In genomic region chr5:125976421-125977060, GRCh38 we compare ENCODE assay signal across 21 cellular contexts.
DNase-seq lines count a peak whose midpoint lies in the region; FAIRE-seq and TF ChIP-seq lines count a peak whose summit lies in the region.
"Had no signal": no experiment of that assay in that cellular context is flagged by ENCODE, and none has a peak within 500 bp of the region (broad histone marks: within the 10 kb centered on the region; RNA-seq: fewer than 3 reads in every experiment).

No MANE protein-coding gene starts in this region.

- no TSS peak for BruUV-seq in MCF 10A (replicated peaks; lab: Mats Ljungman, UMichigan)

- intact Hi-C loops in MCF 10A (cut with micrococcal nuclease), result no loop called here

- peak; percentile 87 for FAIRE-seq in endometrium (lab: Jason Lieb, UNC)
- FAIRE-seq: G401.6, GM12891, HTR-8/SVneo had no signal

- peak overlapping the region; percentile 42 for H3K27ac ChIP-seq in neural cell (ENCODE audit: low read length)
- H3K27ac ChIP-seq: BLaER1, HL-60 had no signal

- TF ChIP-seq EP300 in neural cell (conservative IDR thresholded peaks at IDR 0.05; ENCODE audit: poor library complexity, severe bottlenecking), result peak; percentile 12

- no peak overlapping the region for H2AFZ ChIP-seq in neural cell (ENCODE audit: low read depth, low read length)
- H2AFZ ChIP-seq: GM23338 had no signal

- TF ChIP-seq RAD21 in neural cell (conservative IDR thresholded peaks at IDR 0.05), result no peak

- CTCF ChIA-PET in MCF 10A (lab: Yijun Ruan, JAX), result interaction anchor here (0.8 kb wide), 1 partner anchor 49 kb away, joined by 3 read pairs; no protein-coding TSS in a partner anchor

- H3K9ac ChIP-seq in neural cell (ENCODE audit: low read length), result no peak overlapping the region
- H3K9ac ChIP-seq: BLaER1 had no signal

- no peaks in the 10 kb centered on the region for H4K20me1 ChIP-seq in neural cell (ENCODE audit: insufficient read depth)
- H4K20me1 ChIP-seq: BLaER1 had no signal

- peaks cover 4% of the 10 kb centered on the region for H3F3A ChIP-seq in neural cell (ENCODE audit: insufficient read depth, low read length, poor library complexity, severe bottlenecking)

- peak overlapping the region; percentile 4 for H3K4me3 ChIP-seq in neural cell (ENCODE audit: low read length)
- H3K4me3 ChIP-seq: BLaER1, GM23338 had no signal

- no peaks in the 10 kb centered on the region for H3K79me2 ChIP-seq in neural cell (replicated peaks; ENCODE audit: insufficient read depth, low read length)

- H3K4me2 ChIP-seq in neural cell (ENCODE audit: low read length), result peak overlapping the region; percentile 31
- H3K4me2 ChIP-seq: BLaER1, GM23338 had no signal

- no peaks in the 10 kb centered on the region for H3K27me3 ChIP-seq in neural cell (ENCODE audit: insufficient read depth, low read depth, low read length)
- H3K27me3 ChIP-seq: BLaER1 had no signal

- no peak overlapping the region for H3K4me3 Mint-ChIP-seq in MCF 10A (ENCODE audit: unreplicated experiment)
- H3K4me3 Mint-ChIP-seq: CD14-positive monocyte; CD4-positive, alpha-beta memory T cell; GM23338; HFFc6 had no signal

- H3K36me3 ChIP-seq in neural cell (ENCODE audit: insufficient read depth, low read length), result no peaks in the 10 kb centered on the region
- H3K36me3 ChIP-seq: BLaER1 had no signal

- TF ChIP-seq CTCF in neural cell (IDR thresholded peaks at IDR 0.05; ENCODE audit: poor library complexity, severe bottlenecking) (no peak), MCF 10A (IDR thresholded peaks at IDR 0.05; ENCODE audit: unreplicated experiment) (no peak)

- H3K9me3 Mint-ChIP-seq in MCF 10A (ENCODE audit: unreplicated experiment), result no peaks in the 10 kb centered on the region
- H3K9me3 Mint-ChIP-seq: GM23338 had no signal

- H3K27ac Mint-ChIP-seq in MCF 10A (ENCODE audit: low read depth, unreplicated experiment), result no peak overlapping the region
- H3K27ac Mint-ChIP-seq: CD14-positive monocyte; CD4-positive, alpha-beta memory T cell; GM23338; HFFc6 had no signal

- POLR2A ChIA-PET in MCF 10A (lab: Yijun Ruan, JAX), result no interaction called here

- no peaks in the 10 kb centered on the region for H3K27me3 Mint-ChIP-seq in MCF 10A (ENCODE audit: insufficient read depth, unreplicated experiment)
- H3K27me3 Mint-ChIP-seq: CD4-positive, alpha-beta memory T cell had no signal

- DNase-seq in D341Med (ENCODE audit: low spot score) (peak; percentile 14), NCI-H82 (lab: John Stamatoyannopoulos, UW) (peak; percentile 53), MCF 10A (ENCODE audit: unreplicated experiment) (no peak), retina (no peak), HT-29 (ENCODE audit: low spot score) (no peak)
- DNase-seq in stimulated activated CD4-positive, alpha-beta T cell treated with anti-CD3 and anti-CD28 coated beads, Interleukin-12 subunit alpha, Interleukin-12 subunit beta, amount 100 ng/mL, for 4 hours, result no peak
- DNase-seq: 8988T; CD4-positive, alpha-beta memory T cell; DMS 273 treated with DMSO at 0.1 percent for 48 hours; H7; HFFc6; IMR-90 had no signal

- H3K36me3 Mint-ChIP-seq in MCF 10A (ENCODE audit: insufficient read depth, unreplicated experiment), result no peaks in the 10 kb centered on the region
- H3K36me3 Mint-ChIP-seq: CD14-positive monocyte; CD4-positive, alpha-beta memory T cell had no signal

- no peaks in the 10 kb centered on the region for H3K9me2 ChIP-seq in neural cell (ENCODE audit: insufficient read depth, low read length)

- H3K4me1 Mint-ChIP-seq in MCF 10A (ENCODE audit: insufficient read depth, unreplicated experiment), result peaks cover 5% of the 10 kb centered on the region
- H3K4me1 Mint-ChIP-seq: CD14-positive monocyte; CD4-positive, alpha-beta memory T cell had no signal

- no peaks in the 10 kb centered on the region for H3K9me3 ChIP-seq in neural cell (ENCODE audit: low read length)
- H3K9me3 ChIP-seq: BLaER1 had no signal

TF ChIP-seq in neural cell, 6 proteins besides CTCF, POLR2A, EP300 and RAD21:
- TF ChIP-seq EZH2 (IDR thresholded peaks at IDR 0.05; ENCODE audit: borderline replicate concordance, insufficient read depth, low read length, poor library complexity, severe bottlenecking), result no peak
- no peak for TF ChIP-seq MXI1 (conservative IDR thresholded peaks at IDR 0.05; ENCODE audit: poor library complexity, severe bottlenecking)
- TF ChIP-seq POLR2AphosphoS5 (IDR thresholded peaks at IDR 0.05), result no peak
- TF ChIP-seq TAF1 (IDR thresholded peaks at IDR 0.05; ENCODE audit: low read depth), result no peak
- no peak for TF ChIP-seq SMC3 (conservative IDR thresholded peaks at IDR 0.05; ENCODE audit: poor library complexity)
- no peak for TF ChIP-seq REST (IDR thresholded peaks at IDR 0.05; ENCODE audit: borderline replicate concordance)
TF ChIP-seq in neural cell: peak in this region for 0.

Comparison
In these comparisons a context has a peak if more than half of its experiments do, and no peak if none do; other contexts are left out.
1. DNase-seq: peak in D341Med (single experiment) and NCI-H82 (single experiment); none in MCF 10A (single experiment), retina (single experiment), HT-29 (single experiment) and stimulated activated CD4-positive, alpha-beta T cell treated with anti-CD3 and anti-CD28 coated beads, Interleukin-12 subunit alpha, Interleukin-12 subunit beta, amount 100 ng/mL, for 4 hours (single experiment).